Comparison of ENCODE assay signal across 8 cellular contexts in genomic region chr14:103123128-103123633, GRCh38. TPM values are rescaled to one million over a fixed set of nuclear protein-coding genes. Genes with fewer than 3 reads are reported as not detected.
DNase-seq lines count a peak whose midpoint lies in the region; ATAC-seq and TF ChIP-seq lines count a peak whose summit lies in the region.

A gene with protein sequence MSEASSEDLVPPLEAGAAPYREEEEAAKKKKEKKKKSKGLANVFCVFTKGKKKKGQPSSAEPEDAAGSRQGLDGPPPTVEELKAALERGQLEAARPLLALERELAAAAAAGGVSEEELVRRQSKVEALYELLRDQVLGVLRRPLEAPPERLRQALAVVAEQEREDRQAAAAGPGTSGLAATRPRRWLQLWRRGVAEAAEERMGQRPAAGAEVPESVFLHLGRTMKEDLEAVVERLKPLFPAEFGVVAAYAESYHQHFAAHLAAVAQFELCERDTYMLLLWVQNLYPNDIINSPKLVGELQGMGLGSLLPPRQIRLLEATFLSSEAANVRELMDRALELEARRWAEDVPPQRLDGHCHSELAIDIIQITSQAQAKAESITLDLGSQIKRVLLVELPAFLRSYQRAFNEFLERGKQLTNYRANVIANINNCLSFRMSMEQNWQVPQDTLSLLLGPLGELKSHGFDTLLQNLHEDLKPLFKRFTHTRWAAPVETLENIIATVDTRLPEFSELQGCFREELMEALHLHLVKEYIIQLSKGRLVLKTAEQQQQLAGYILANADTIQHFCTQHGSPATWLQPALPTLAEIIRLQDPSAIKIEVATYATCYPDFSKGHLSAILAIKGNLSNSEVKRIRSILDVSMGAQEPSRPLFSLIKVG (plus strand): TSS chr14:103123461. CDS start chr14:103126458, 2,997 bp downstream.

- no peaks in the 10 kb centered on the region for H3K9me3 ChIP-seq in esophagus squamous epithelium

- H3K4me1 ChIP-seq in esophagus squamous epithelium, result peaks cover 66 to 93% (median 83%) of the 10 kb centered on the region in 3 donors

- intact Hi-C loops in esophagus squamous epithelium (cut with DNase I), result no loop called here

- H3K9me3 Mint-ChIP-seq in nephron (no peaks in the 10 kb centered on the region), osteocyte (ENCODE audit: unreplicated experiment) (no peaks in the 10 kb centered on the region)

- TF ChIP-seq CTCF in esophagus squamous epithelium (IDR thresholded peaks at IDR 0.05), result no peak
- TF ChIP-seq CTCF in nephron (IDR thresholded peaks at IDR 0.05; ENCODE audit: unreplicated experiment in 3 of 3), result no peak
- TF ChIP-seq CTCF in osteocyte (IDR thresholded peaks at IDR 0.05), result no peak

- TF ChIP-seq POLR2A in GM10847 (IDR thresholded peaks at IDR 0.05; ENCODE audit: extremely low read depth, insufficient read length) (peak; percentile 14), esophagus squamous epithelium (IDR thresholded peaks at IDR 0.05) (peak in 2 of 4 donors; percentile 54 to 65)

- peaks cover 0 to 32% (median 0%) of the 10 kb centered on the region in 4 donors for H3K27me3 ChIP-seq in esophagus squamous epithelium

- peak within 1 kb of the TSS; percentile 57 to 85 (median 62) for H3K4me3 ChIP-seq in esophagus squamous epithelium

- no CpG with 5 or more reads among the region's 61 CpGs for WGBS in esophagus squamous epithelium, 2 donors

- H3K4me3 Mint-ChIP-seq in nephron (peak within 1 kb of the TSS; percentile 76 to 79 (median 76)), osteocyte (ENCODE audit: unreplicated experiment) (no peak within 1 kb of the TSS)

- H3K36me3 Mint-ChIP-seq in nephron (ENCODE audit: low read depth), result no peaks in the 10 kb centered on the region
- H3K36me3 Mint-ChIP-seq in osteocyte (ENCODE audit: unreplicated experiment), result no peaks in the 10 kb centered on the region

- H3K27ac ChIP-seq in esophagus squamous epithelium, result peak within 1 kb of the TSS; percentile 84 to 96 (median 92)

- peaks cover 18% of the 10 kb centered on the region for H3K27me3 Mint-ChIP-seq in nephron (ENCODE audit: low read depth)
- no peaks in the 10 kb centered on the region for H3K27me3 Mint-ChIP-seq in osteocyte (ENCODE audit: unreplicated experiment)

- no peak for ATAC-seq in HG02623 (IDR thresholded peaks at IDR 0.05; ENCODE audit: unreplicated experiment)

- no peaks in the 10 kb centered on the region for H3K36me3 ChIP-seq in esophagus squamous epithelium

- H3K4me1 Mint-ChIP-seq in nephron (peaks cover 31% of the 10 kb centered on the region), osteocyte (ENCODE audit: unreplicated experiment) (peaks cover 25% of the 10 kb centered on the region)

- H3K27ac Mint-ChIP-seq in nephron (peak within 1 kb of the TSS; percentile 93 to 97 (median 95)), osteocyte (ENCODE audit: unreplicated experiment) (no peak within 1 kb of the TSS)

- DNase-seq in NOMO-1 treated with DMSO at 0.1 percent for 48 hours (lab: John Stamatoyannopoulos, UW; ENCODE audit: unreplicated experiment), result peak; percentile 55
- no peak for DNase-seq in esophagus squamous epithelium (lab: John Stamatoyannopoulos, UW)
- DNase-seq in osteocyte (ENCODE audit: extremely low spot score, unreplicated experiment), result no peak
- DNase-seq in stimulated activated CD8-positive, alpha-beta memory T cell treated with anti-CD3 and anti-CD28 coated beads, Interleukin-4, amount 100 ng/mL, for 48 hours, result no peak
- DNase-seq in NCI-H1694 treated with DMSO at 0.1 percent for 48 hours (lab: John Stamatoyannopoulos, UW), result no peak

RNA-seq across cellular contexts. Expression of the gene that starts here (rescaled TPM):
- total RNA-seq in esophagus squamous epithelium (100 to 1,000 TPM in 3 of 4 donors, 10 to 100 TPM in 1; 36.6 to 163 (median 130) TPM), osteocyte (1.3 and 2.9 TPM in 2 replicates)
